22 cellular contexts compared by ENCODE assay signal in genomic region chr4:40417941-40418340, GRCh38.
A peak's percentile ranks its signal among the peaks of the same experiment; 100 is the strongest.
DNase-seq lines count a peak whose midpoint lies in the region; ATAC-seq, FAIRE-seq and TF ChIP-seq lines count a peak whose summit lies in the region.
"Had no signal": no experiment of that assay in that cellular context is flagged by ENCODE, and none has a peak within 500 bp of the region (broad histone marks: within the 10 kb centered on the region; RNA-seq: fewer than 3 reads in every experiment).

No MANE protein-coding gene starts in this region.

- DNase-seq in DMS53 (lab: John Stamatoyannopoulos, UW): peak; percentile 45
- no peak for DNase-seq in DMS53 treated with DMSO at 0.1 percent for 48 hours (lab: John Stamatoyannopoulos, UW; ENCODE audit: unreplicated experiment)
- DNase-seq in kidney: no peak
- no peak for DNase-seq in pancreas
- no peak for DNase-seq in KBM-7
- no peak for DNase-seq in foreskin melanocyte
- no peak for DNase-seq in effector CD8-positive, alpha-beta T cell (lab: John Stamatoyannopoulos, UW)
- DNase-seq: 8988T; CD4-positive, alpha-beta T cell; DMS79; HFFc6; NCI-H1048; NCI-H1436 treated with DMSO at 0.1 percent for 48 hours; NCI-H2029; NCI-H345; NCI-H524 treated with DMSO at 0.1 percent for 48 hours; PC-3; SIG-M5 had no signal

- H3K27me3 ChIP-seq in pancreas: no peaks in the 10 kb centered on the region

- H3K4me3 ChIP-seq in kidney (ENCODE audit: low read length in 2 of 2) (no peak overlapping the region), pancreas (no peak overlapping the region)

- peaks cover 24 to 26% of the 10 kb centered on the region in 2 donors for H3K4me1 ChIP-seq in kidney (ENCODE audit: control insufficient read depth in 1 of 2, insufficient read depth in 1 of 2, low read depth in 1 of 2, low read length in 2 of 2)
- peaks cover 28 to 29% (median 28%) of the 10 kb centered on the region in 3 donors for H3K4me1 ChIP-seq in pancreas

- H3K27ac ChIP-seq in kidney (ENCODE audit: low read depth in 2 of 2, low read length in 2 of 2) (peak overlapping the region; percentile 72 to 79), pancreas (peak overlapping the region in 3 of 4 donors; percentile 64 to 81 (median 75))
- H3K27ac ChIP-seq: RWPE1 had no signal

- H3K9me3 ChIP-seq in kidney (ENCODE audit: control insufficient read depth in 1 of 2, low read length in 2 of 2) (no peaks in the 10 kb centered on the region), pancreas (no peaks in the 10 kb centered on the region)

- intact Hi-C loops in kidney (cut with DNase I) (no loop called here), pancreas (cut with DNase I) (no loop called here)

- peak overlapping the region in 1 of 2 donors; percentile 24 for H3K9ac ChIP-seq in kidney (ENCODE audit: low read length in 2 of 2)

- TF ChIP-seq CTCF in kidney (IDR thresholded peaks at IDR 0.05; ENCODE audit: borderline replicate concordance, extremely low read depth, insufficient read depth): no peak
- no peak for TF ChIP-seq CTCF in pancreas (IDR thresholded peaks at IDR 0.05)

- in situ Hi-C loops in KBM-7 (cut with MboI; ENCODE audit: low pct_unique_long_range_greater_than_20kb, low sequenced_read_pairs): no loop called here

- peaks cover 0 to 2% of the 10 kb centered on the region in 2 donors for H3K36me3 ChIP-seq in kidney (ENCODE audit: control insufficient read depth in 1 of 2, insufficient read depth in 2 of 2, low read length in 2 of 2)
- peaks cover 0 to 10% (median 0%) of the 10 kb centered on the region in 3 donors for H3K36me3 ChIP-seq in pancreas

- FAIRE-seq in kidney (lab: Jason Lieb, UNC) (no peak), pancreas (lab: Jason Lieb, UNC) (no peak)
- FAIRE-seq: H54 had no signal

- ATAC-seq in pancreas (peak; percentile 6 to 25 (median 20)), GM21390 (IDR thresholded peaks at IDR 0.05; ENCODE audit: unreplicated experiment) (no peak)
- ATAC-seq: PC-3, SK-N-SH treated with all-trans-retinoic acid at 6 μM for 48 hours had no signal

- 41 to 49% methylated on average over 5 of the region's 5 CpGs for WGBS in pancreas, 2 donors
